In genomic region chr15:47819158-47819557, GRCh38 we compare ENCODE assay signal across 24 cellular contexts.
"Had no signal": no experiment of that assay in that cellular context is flagged by ENCODE, and none has a peak within 500 bp of the region (broad histone marks: within the 10 kb centered on the region; RNA-seq: fewer than 3 reads in every experiment).

No MANE protein-coding gene starts in this region.

- H3K9me3 ChIP-seq: MG63, SJSA1 had no signal

- H3K4me3 ChIP-seq: MG63, SJSA1, SK-N-MC had no signal

- H3K27ac ChIP-seq: SJSA1, SK-N-MC had no signal

- ATAC-seq: HepG2 had no signal

- DNase-seq: IMR-90, Karpas-422, KG1, MG63, NCI-H1092, NCI-H1105 treated with DMSO at 0.1 percent for 48 hours, NCI-H1417 treated with DMSO at 0.1 percent for 48 hours, NCI-H146, NCI-H1694 treated with DMSO at 0.1 percent for 48 hours, NCI-H1930, NCI-H2081, NCI-H2107, NCI-H2171, NCI-H226, NCI-H510A, NCI-H524 treated with DMSO at 0.1 percent for 48 hours, NCI-H69, NCI-H774, Right ventricle myocardium superior, RPMI8226, SIG-M5 had no signal

- H3K27me3 ChIP-seq: MG63, SJSA1 had no signal

- H3K36me3 ChIP-seq: MG63, SJSA1 had no signal
